ENCODE assay signal across 8 cellular contexts in genomic region chr10:15168296-15168780, GRCh38. TPM values are rescaled to one million over a fixed set of nuclear protein-coding genes. Genes with fewer than 3 reads are reported as not detected.
A peak's percentile ranks its signal among the peaks of the same experiment; 100 is the strongest.
DNase-seq lines count a peak whose midpoint lies in the region; ATAC-seq and TF ChIP-seq lines count a peak whose summit lies in the region.

TSS of gene NMT2 (minus strand) at chr10:15168693. CDS start at chr10:15168612, 81 bp downstream.

- H3K4me1 Mint-ChIP-seq in CD8-positive, alpha-beta memory T cell: peaks cover 61 to 75% (median 73%) of the 10 kb centered on the region in 3 donors
- peaks cover 32% of the 10 kb centered on the region for H3K4me1 Mint-ChIP-seq in WTC11
- H3K4me1 Mint-ChIP-seq in neural crest cell: peaks cover 39% of the 10 kb centered on the region

- CTCF ChIA-PET in CD8-positive, alpha-beta memory T cell (lab: Charles Lee): interaction anchor here (1.0 to 3.2 kb wide), 10 partner anchors 9 to 203 kb away, joined by 3 to 15 read pairs (median 4); partner anchors contain the start of gene FAM171A1
- CTCF ChIA-PET in WTC11 (lab: Charles Lee): interaction anchor here (0.9 to 2.1 kb wide), 9 partner anchors 16 to 210 kb away, joined by 3 to 8 read pairs (median 3); partner anchors contain the start of gene FAM171A1

- no peaks in the 10 kb centered on the region for H3K9me3 Mint-ChIP-seq in CD8-positive, alpha-beta memory T cell
- H3K9me3 Mint-ChIP-seq in WTC11 (no peaks in the 10 kb centered on the region), neural crest cell (no peaks in the 10 kb centered on the region)

- H3K27ac ChIP-seq in CD8-positive, alpha-beta memory T cell (ENCODE audit: low read depth, low read length): peak within 1 kb of the TSS; percentile 72

- peaks cover 62% of the 10 kb centered on the region for H3K4me1 ChIP-seq in CD8-positive, alpha-beta memory T cell (ENCODE audit: insufficient read depth, low read length)

- H3K4me3 ChIP-seq in CD8-positive, alpha-beta memory T cell (ENCODE audit: low read length): peak within 1 kb of the TSS; percentile 67
- peak within 1 kb of the TSS; percentile 79 for H3K4me3 ChIP-seq in fibroblast of villous mesenchyme (ENCODE audit: low read depth, low read length)

- ATAC-seq in GM18861 (IDR thresholded peaks at IDR 0.05; ENCODE audit: unreplicated experiment) (peak; percentile 74), HG03025 (IDR thresholded peaks at IDR 0.05; ENCODE audit: low FRiP score, unreplicated experiment) (peak; percentile 93), WTC11 (peak; percentile 83)

- peak within 1 kb of the TSS; percentile 90 to 98 (median 95) for H3K4me3 Mint-ChIP-seq in CD8-positive, alpha-beta memory T cell
- H3K4me3 Mint-ChIP-seq in WTC11 (peak within 1 kb of the TSS; percentile 86), neural crest cell (peak within 1 kb of the TSS; percentile 92)

- H3K27me3 ChIP-seq in CD8-positive, alpha-beta memory T cell (ENCODE audit: insufficient read depth, low read length, poor library complexity, severe bottlenecking): no peaks in the 10 kb centered on the region

- H3K27me3 Mint-ChIP-seq in CD8-positive, alpha-beta memory T cell: peaks cover 0 to 1% of the 10 kb centered on the region in 2 donors
- H3K27me3 Mint-ChIP-seq in WTC11 (ENCODE audit: low read depth) (peaks cover 9% of the 10 kb centered on the region), neural crest cell (ENCODE audit: low read depth) (no peaks in the 10 kb centered on the region)

- no peaks in the 10 kb centered on the region for H3K36me3 ChIP-seq in CD8-positive, alpha-beta memory T cell (ENCODE audit: insufficient read depth, low read length)

- no peaks in the 10 kb centered on the region for H3K9me3 ChIP-seq in CD8-positive, alpha-beta memory T cell (ENCODE audit: low read length)

- peak within 1 kb of the TSS; percentile 90 to 97 (median 94) for H3K27ac Mint-ChIP-seq in CD8-positive, alpha-beta memory T cell
- H3K27ac Mint-ChIP-seq in WTC11 (peak within 1 kb of the TSS; percentile 55; the same call in 1 of the 2 replicates), neural crest cell (ENCODE audit: unreplicated experiment) (peak within 1 kb of the TSS; percentile 97)

- DNase-seq in CD8-positive, alpha-beta memory T cell: peak in 3 of 5 donors; percentile 57 to 84 (median 83)
- DNase-seq in NCI-H1930 (lab: John Stamatoyannopoulos, UW) (peak; percentile 29 to 45), WTC11 (ENCODE audit: low spot score) (peak; percentile 87), fibroblast of villous mesenchyme (ENCODE audit: low read depth) (no peak), neural crest cell (ENCODE audit: low read depth, low spot score) (peak; percentile 81)
- no peak for DNase-seq in NK-92 treated with Interleukin-12 subunit alpha and Interleukin-12 subunit beta, amount 100 ng/mL, for 24 hours (lab: John Stamatoyannopoulos, UW)

- TF ChIP-seq CTCF in WTC11 (IDR thresholded peaks at IDR 0.05): no peak
- TF ChIP-seq CTCF in fibroblast of villous mesenchyme (IDR thresholded peaks at IDR 0.05; ENCODE audit: insufficient read depth, low read depth, low read length): peak; percentile 26
- peak; percentile 45 for TF ChIP-seq CTCF in neural crest cell (conservative IDR thresholded peaks at IDR 0.05)

- POLR2A ChIA-PET in CD8-positive, alpha-beta memory T cell (lab: Charles Lee): interaction anchor here (0.7 to 2.9 kb wide), 8 partner anchors 17 to 330 kb away, joined by 3 to 20 read pairs (median 6); partner anchors contain the start of genes CDNF, HSPA14, MEIG1 and MSANTD7
- POLR2A ChIA-PET in WTC11 (lab: Charles Lee): interaction anchor here (0.5 to 1.4 kb wide), 5 partner anchors 15 to 330 kb away, joined by 3 to 4 read pairs (median 4); partner anchors contain the start of genes CDNF, HSPA14, MSANTD7 and RPP38

- peaks cover 0 to 13% (median 0%) of the 10 kb centered on the region in 3 donors for H3K36me3 Mint-ChIP-seq in CD8-positive, alpha-beta memory T cell
- H3K36me3 Mint-ChIP-seq in WTC11 (no peaks in the 10 kb centered on the region), neural crest cell (ENCODE audit: low read depth) (peaks cover 3% of the 10 kb centered on the region)

TF ChIP-seq in WTC11, 78 proteins besides CTCF, POLR2A, EP300 and RAD21 (continues in another document):
- TF ChIP-seq ZNF219 (CRISPR knock-in tag; IDR thresholded peaks at IDR 0.05; ENCODE audit: borderline replicate concordance): no peak
- no peak for TF ChIP-seq RORB (CRISPR knock-in tag; IDR thresholded peaks at IDR 0.05)
- TF ChIP-seq MAX (CRISPR knock-in tag; IDR thresholded peaks at IDR 0.05): peak; percentile 83
- TF ChIP-seq E2F5 (CRISPR knock-in tag; IDR thresholded peaks at IDR 0.05): no peak
- peak; percentile 50; the same call in 1 of the 2 replicates for TF ChIP-seq FOXP4 (CRISPR knock-in tag; IDR thresholded peaks at IDR 0.05)
- no peak for TF ChIP-seq ZSCAN18 (CRISPR knock-in tag; IDR thresholded peaks at IDR 0.05)
- peak; percentile 46 for TF ChIP-seq GABPB1 (CRISPR knock-in tag; IDR thresholded peaks at IDR 0.05)
- 0 out of 2 replicates have a peak, but pooled peaks have one; percentile 43 for TF ChIP-seq USF2 (CRISPR knock-in tag; IDR thresholded peaks at IDR 0.05)
- TF ChIP-seq ZNF512 (CRISPR knock-in tag; IDR thresholded peaks at IDR 0.05; ENCODE audit: borderline replicate concordance): no peak
- no peak for TF ChIP-seq ERG (CRISPR knock-in tag; IDR thresholded peaks at IDR 0.05)

RNA-seq across cellular contexts. Expression of gene NMT2, which starts in this region (rescaled TPM):
- 10 to 100 TPM; 16.1 to 16.8 TPM for total RNA-seq in CD8-positive, alpha-beta memory T cell
- 36.6 TPM for polyA plus RNA-seq in CD8-positive, alpha-beta memory T cell
- 9.6 to 11.8 TPM (median 11.7 TPM) in 3 replicates for total RNA-seq in WTC11 (2021)
- 63.5 and 84.2 TPM in 2 replicates for total RNA-seq in fibroblast of villous mesenchyme
- 24.4 and 27.7 TPM in 2 replicates for total RNA-seq in neural crest cell

Comparison
In these comparisons a context has a peak if more than half of its experiments do, and no peak if none do; other contexts are left out.
1. DNase-seq: peak in CD8-positive, alpha-beta memory T cell (3 of 5), NCI-H1930 (2 of 2), WTC11 (single experiment) and neural crest cell (single experiment); none in fibroblast of villous mesenchyme (single experiment) and NK-92 treated with Interleukin-12 subunit alpha and Interleukin-12 subunit beta, amount 100 ng/mL, for 24 hours (single experiment).
2. Peak in every context shown above with its lines, with median percentiles within 50 percentile points of each other: H3K27ac Mint-ChIP-seq, H3K4me3 Mint-ChIP-seq and ATAC-seq.